ENCODE assay signal across 22 cellular contexts in the genomic region with DNA sequence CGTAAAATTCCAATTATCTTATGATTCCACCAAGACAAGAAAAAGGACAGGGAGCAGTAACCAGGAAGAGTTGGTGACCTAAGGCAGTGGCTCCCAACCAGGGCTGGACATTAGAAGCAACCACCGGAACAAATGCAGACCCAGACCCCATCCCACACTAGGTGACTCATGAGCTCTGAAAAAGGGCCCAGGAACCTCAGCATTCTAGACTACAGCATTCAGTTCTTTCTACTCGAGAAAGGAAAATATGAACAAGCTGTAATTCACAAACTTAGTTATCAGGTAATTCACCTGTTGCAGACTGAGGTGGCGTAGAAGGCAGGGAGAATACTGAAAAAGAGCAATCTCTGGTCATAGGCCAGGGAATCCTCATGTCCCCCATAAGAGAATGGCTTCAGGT.
A peak's percentile ranks its signal among the peaks of the same experiment; 100 is the strongest.
DNase-seq lines count a peak whose midpoint lies in the region; TF ChIP-seq lines count a peak whose summit lies in the region.
"Had no signal": no experiment of that assay in that cellular context is flagged by ENCODE, and none has a peak within 500 bp of the region (broad histone marks: within the 10 kb centered on the region; RNA-seq: fewer than 3 reads in every experiment).

No MANE protein-coding gene starts in this region.

- H3K4me1 ChIP-seq in BLaER1: peaks cover 78% of the 10 kb centered on the region
- H3K4me1 ChIP-seq: parathyroid adenoma had no signal

- no peaks in the 10 kb centered on the region for H3K9me3 ChIP-seq in BLaER1
- H3K9me3 ChIP-seq: heart right ventricle had no signal

- H3K9me3 Mint-ChIP-seq in T-helper 1 cell treated with Interleukin-12 subunit alpha and Interleukin-12 subunit beta and Interleukin-4 antibody, amounts not matched to agents 30 μg/mL and 1 μg/mL, for 36 hours: no peaks in the 10 kb centered on the region
- no peaks in the 10 kb centered on the region for H3K9me3 Mint-ChIP-seq in endothelial cell (ENCODE audit: unreplicated experiment)
- H3K9me3 Mint-ChIP-seq: naive B cell had no signal

- H3K9ac ChIP-seq in BLaER1: peak overlapping the region; percentile 51; the same call in 1 of the 2 replicates
- H3K9ac ChIP-seq: parathyroid adenoma had no signal

- H3K27ac ChIP-seq in BLaER1: peak overlapping the region; percentile 68
- peak overlapping the region; percentile 96 for H3K27ac ChIP-seq in VCaP
- H3K27ac ChIP-seq: 22Rv1, brain microvascular endothelial cell, parathyroid adenoma had no signal

- peak overlapping the region; percentile 43 for H3K27ac Mint-ChIP-seq in T-helper 1 cell treated with Interleukin-12 subunit alpha and Interleukin-12 subunit beta and Interleukin-4 antibody, amounts not matched to agents 30 μg/mL and 1 μg/mL, for 36 hours
- H3K27ac Mint-ChIP-seq in endothelial cell (ENCODE audit: unreplicated experiment): peak overlapping the region; percentile 67
- H3K27ac Mint-ChIP-seq: B cell had no signal

- no peak overlapping the region for H3K4me3 ChIP-seq in BLaER1
- H3K4me3 ChIP-seq: coronary artery, heart right ventricle had no signal

- H3K4me1 Mint-ChIP-seq in T-helper 1 cell treated with Interleukin-12 subunit alpha and Interleukin-12 subunit beta and Interleukin-4 antibody, amounts not matched to agents 30 μg/mL and 1 μg/mL, for 36 hours (ENCODE audit: low read depth): peaks cover 63% of the 10 kb centered on the region
- H3K4me1 Mint-ChIP-seq in endothelial cell (ENCODE audit: unreplicated experiment): peaks cover 67% of the 10 kb centered on the region

- H3K36me3 ChIP-seq in BLaER1: no peaks in the 10 kb centered on the region
- H3K36me3 ChIP-seq: brain microvascular endothelial cell, heart right ventricle had no signal

- peak overlapping the region; percentile 19 for H3K4me3 Mint-ChIP-seq in T-helper 1 cell treated with Interleukin-12 subunit alpha and Interleukin-12 subunit beta and Interleukin-4 antibody, amounts not matched to agents 30 μg/mL and 1 μg/mL, for 36 hours
- H3K4me3 Mint-ChIP-seq in endothelial cell (ENCODE audit: unreplicated experiment): no peak overlapping the region
- H3K4me3 Mint-ChIP-seq: B cell, naive B cell had no signal

- no peaks in the 10 kb centered on the region for H3K27me3 ChIP-seq in BLaER1
- H3K27me3 ChIP-seq: brain microvascular endothelial cell, heart right ventricle had no signal

- DNase-seq in T-helper 1 cell (no peak), endothelial cell (ENCODE audit: low spot score) (no peak), SK-N-DZ (ENCODE audit: low spot score) (no peak), NCI-H510A treated with DMSO at 0.1 percent for 48 hours (lab: John Stamatoyannopoulos, UW) (no peak), NCI-H82 treated with DMSO at 0.1 percent for 48 hours (lab: John Stamatoyannopoulos, UW; ENCODE audit: unreplicated experiment) (no peak)
- DNase-seq: activated gamma-delta T cell; brain microvascular endothelial cell; DMS 273 treated with DMSO at 0.1 percent for 48 hours; GOT3; heart right ventricle; Karpas-422; naive B cell; NCI-H187 treated with DMSO at 0.1 percent for 48 hours; NCI-H226; stimulated activated CD4-positive, alpha-beta T cell treated with anti-CD3 and anti-CD28 coated beads, Interleukin-1b, Interleukin-23, amount 100 ng/mL, for 48 hours had no signal

- peaks cover 46% of the 10 kb centered on the region for H3K36me3 Mint-ChIP-seq in T-helper 1 cell treated with Interleukin-12 subunit alpha and Interleukin-12 subunit beta and Interleukin-4 antibody, amounts not matched to agents 30 μg/mL and 1 μg/mL, for 36 hours (ENCODE audit: low read depth)
- peaks cover 9% of the 10 kb centered on the region for H3K36me3 Mint-ChIP-seq in endothelial cell (ENCODE audit: low read depth, unreplicated experiment)
- H3K36me3 Mint-ChIP-seq: naive B cell had no signal

- TF ChIP-seq CTCF in VCaP (conservative IDR thresholded peaks at IDR 0.05): no peak
- no peak for TF ChIP-seq CTCF in endothelial cell (IDR thresholded peaks at IDR 0.05; ENCODE audit: unreplicated experiment)

- peak overlapping the region; percentile 67 for H3K4me2 ChIP-seq in BLaER1

- H4K20me1 ChIP-seq in BLaER1: no peaks in the 10 kb centered on the region

- no peaks in the 10 kb centered on the region for H3K27me3 Mint-ChIP-seq in T-helper 1 cell treated with Interleukin-12 subunit alpha and Interleukin-12 subunit beta and Interleukin-4 antibody, amounts not matched to agents 30 μg/mL and 1 μg/mL, for 36 hours (ENCODE audit: low read depth)
- H3K27me3 Mint-ChIP-seq in endothelial cell (ENCODE audit: unreplicated experiment): peaks cover 13% of the 10 kb centered on the region
- H3K27me3 Mint-ChIP-seq: B cell, naive B cell had no signal
